In the genomic region with DNA sequence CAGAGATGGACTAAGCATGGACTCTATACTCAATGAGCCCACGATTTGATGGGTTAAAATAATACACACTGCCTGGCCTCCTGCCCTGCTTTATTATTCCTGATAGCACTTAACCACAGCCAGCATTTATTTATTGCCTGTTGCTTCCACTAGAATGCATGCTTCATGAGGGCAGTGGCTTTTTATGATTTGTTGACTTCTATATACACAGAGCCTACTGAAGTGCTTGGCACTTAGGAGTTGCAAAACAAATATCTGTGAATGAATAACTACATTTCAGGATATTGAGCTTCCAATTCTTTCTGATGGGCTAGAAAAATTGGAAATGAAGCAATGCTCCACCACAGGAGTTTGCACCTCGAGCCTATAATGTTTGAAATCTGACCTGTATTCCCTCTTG, we compare ENCODE assay signal across 31 cellular contexts.
"Had no signal": no experiment of that assay in that cellular context is flagged by ENCODE, and none has a peak within 500 bp of the region (broad histone marks: within the 10 kb centered on the region; RNA-seq: fewer than 3 reads in every experiment).

No MANE protein-coding gene starts in this region.

- H3K4me1 ChIP-seq: breast epithelium, foreskin keratinocyte had no signal

- H3K27me3 ChIP-seq: ascending aorta, breast epithelium, cardiac muscle cell, esophagus muscularis mucosa, gastrocnemius medialis, heart left ventricle had no signal

- H3K36me3 ChIP-seq: ascending aorta, breast epithelium, cardiac muscle cell, esophagus muscularis mucosa, gastrocnemius medialis, heart left ventricle had no signal

- DNase-seq: activated CD4-positive, alpha-beta memory T cell treated with anti-CD3 and anti-CD28 coated beads, Interleukin-2, amount 10 ng/mL, durations not matched to agents 7 days and 5 days; activated CD4-positive, alpha-beta T cell treated with anti-CD3 and anti-CD28 coated beads for 36 hours; activated CD4-positive, alpha-beta T cell treated with anti-CD3 and anti-CD28 coated beads, Interleukin-2, amount 10 ng/mL, durations not matched to agents 7 days and 5 days; activated CD4-positive, alpha-beta T cell treated with anti-CD3 and anti-CD28 coated beads, Interleukin-2, amount 50 U/mL, for 4 hours; activated CD4-positive, CD25-positive, alpha-beta regulatory T cell; activated CD4-positive, CD25-positive, alpha-beta regulatory T cell treated with anti-CD3 and anti-CD28 coated beads, Interleukin-2, amount 50 U/mL, for 72 hours; activated effector memory CD4-positive, alpha-beta T cell treated with anti-CD3 and anti-CD28 coated beads, Interleukin-2, amount 50 U/mL, for 16 hours; activated naive CD4-positive, alpha-beta T cell; activated naive CD4-positive, alpha-beta T cell treated with anti-CD3 and anti-CD28 coated beads, Interleukin-2, amount 10 ng/mL, durations not matched to agents 7 days and 5 days; activated naive CD8-positive, alpha-beta T cell treated with anti-CD3 and anti-CD28 coated beads, Interleukin-2, amount 10 ng/mL, durations not matched to agents 7 days and 5 days; activated T-cell treated with anti-CD3 and anti-CD28 coated beads, Interleukin-2, amount 50 U/mL, for 1 hour; activated T-cell treated with anti-CD3 and anti-CD28 coated beads, Interleukin-2, amount 50 U/mL, for 48 hours; central memory CD4-positive, alpha-beta T cell; cerebellar nuclear complex; dermis blood vessel endothelial cell; effector CD4-positive, alpha-beta T cell; effector memory CD8-positive, alpha-beta T cell; erythroblast; foreskin keratinocyte; gastrocnemius medialis; glutamatergic neuron; heart left ventricle; T-helper 1 cell; T-helper 17 cell; T1000 had no signal

- H3K27ac ChIP-seq: ascending aorta, breast epithelium, cardiac muscle cell, coronary artery, esophagus muscularis mucosa, foreskin keratinocyte, gastrocnemius medialis, heart left ventricle had no signal

- ATAC-seq: activated CD4-positive, alpha-beta T cell treated with anti-CD3 and anti-CD28 coated beads for 36 hours; activated naive CD4-positive, alpha-beta T cell treated with anti-CD3 and anti-CD28 coated beads, Interleukin-2, amount 50 U/mL, for 72 hours; effector memory CD8-positive, alpha-beta T cell; foreskin keratinocyte; gastrocnemius medialis; heart left ventricle; T-helper 17 cell had no signal

- H3K4me3 ChIP-seq: ascending aorta, breast epithelium, cardiac muscle cell, coronary artery, esophagus muscularis mucosa, gastrocnemius medialis, heart left ventricle had no signal
